25 cellular contexts compared by ENCODE assay signal in the genomic region with DNA sequence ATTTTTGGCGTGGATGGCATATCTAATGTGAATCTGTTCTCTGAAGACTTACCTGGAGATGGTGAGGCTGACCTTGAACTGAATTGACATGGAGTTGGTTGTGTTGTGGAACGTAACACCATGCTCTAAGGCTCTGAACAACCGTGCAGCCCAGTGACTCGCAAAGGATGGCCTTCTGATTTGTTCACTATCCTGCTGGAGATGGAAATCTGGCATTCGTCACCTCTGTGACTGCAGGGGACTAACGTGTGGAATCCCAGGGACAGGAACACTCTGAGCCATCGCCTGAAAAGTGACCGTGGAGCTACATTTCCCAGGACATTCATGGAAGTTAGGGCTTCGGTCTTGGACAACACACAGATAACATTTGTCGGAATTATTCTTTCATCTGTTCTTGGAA.
"Had no signal": no experiment of that assay in that cellular context is flagged by ENCODE, and none has a peak within 500 bp of the region (broad histone marks: within the 10 kb centered on the region; RNA-seq: fewer than 3 reads in every experiment).

No MANE protein-coding gene starts in this region.

- H3K27ac ChIP-seq: adrenal gland, ascending aorta, brain microvascular endothelial cell, foreskin keratinocyte, neutrophil, pancreas, suprapubic skin, vagina, VCaP had no signal

- H3K4me3 Mint-ChIP-seq: activated naive CD8-positive, alpha-beta T cell; activated T-cell treated with anti-CD3 and anti-CD28 coated beads, Interleukin-2, amount 50 U/mL, for 4 hours; dendritic cell treated with granulocyte-macrophage colony-stimulating factor and Interleukin-4, amounts not matched to agents 40 ng/mL and 50 ng/mL, for 4 days; nephron; stimulated activated effector memory CD8-positive, alpha-beta T cell treated with anti-CD3 and anti-CD28 coated beads, Interleukin-12 subunit alpha, Interleukin-12 subunit beta, amount 100 ng/mL, for 72 hours; stimulated activated naive CD8-positive, alpha-beta T cell treated with anti-CD3 and anti-CD28 coated beads, Interleukin-15, amount 100 ng/mL, for 72 hours had no signal

- DNase-seq: activated CD4-positive, alpha-beta T cell treated with anti-CD3 and anti-CD28 coated beads for 1 hour; activated CD4-positive, alpha-beta T cell treated with anti-CD3 and anti-CD28 coated beads, Interleukin-2, amount 50 U/mL, for 4 hours; activated CD8-positive, alpha-beta memory T cell treated with anti-CD3 and anti-CD28 coated beads, Interleukin-2, amount 50 U/mL, for 48 hours; activated naive CD4-positive, alpha-beta T cell; activated T-cell treated with anti-CD3 and anti-CD28 coated beads, Interleukin-2, amount 50 U/mL, for 4 hours; effector CD4-positive, alpha-beta T cell; left ventricle myocardium superior; mammary epithelial cell; right cardiac atrium; stimulated activated CD4-positive, alpha-beta T cell treated with anti-CD3 and anti-CD28 coated beads, Interleukin-1b, Interleukin-23, amount 100 ng/mL, for 48 hours; stimulated activated naive CD8-positive, alpha-beta T cell treated with anti-CD3 and anti-CD28 coated beads, Interleukin-15, amount 100 ng/mL, for 72 hours had no signal

- H3K9me3 Mint-ChIP-seq: activated T-cell treated with anti-CD3 and anti-CD28 coated beads, Interleukin-2, amount 50 U/mL, for 4 hours; activated T-helper 2 cell treated with anti-CD3 and anti-CD28 coated beads, Interferon-gamma antibody, Interleukin-2, Interleukin-4, amounts not matched to agents 10 μg/mL and 5 μg/mL and 100 μg/mL, durations not matched to agents 14 hours and 24 hours and 36 hours; dendritic cell treated with granulocyte-macrophage colony-stimulating factor and Interleukin-4, amounts not matched to agents 40 ng/mL and 50 ng/mL, for 4 days; nephron; stimulated activated effector memory CD8-positive, alpha-beta T cell treated with anti-CD3 and anti-CD28 coated beads, Interleukin-12 subunit alpha, Interleukin-12 subunit beta, amount 100 ng/mL, for 72 hours; stimulated activated naive CD8-positive, alpha-beta T cell treated with anti-CD3 and anti-CD28 coated beads, Interleukin-15, amount 100 ng/mL, for 72 hours had no signal

- H3K27me3 Mint-ChIP-seq: activated naive CD8-positive, alpha-beta T cell; dendritic cell treated with granulocyte-macrophage colony-stimulating factor and Interleukin-4, amounts not matched to agents 40 ng/mL and 50 ng/mL, for 4 days; stimulated activated naive CD8-positive, alpha-beta T cell treated with anti-CD3 and anti-CD28 coated beads, Interleukin-15, amount 100 ng/mL, for 72 hours had no signal

- H3K4me1 ChIP-seq: adrenal gland, ascending aorta, pancreas, suprapubic skin, vagina had no signal

- H3K27ac Mint-ChIP-seq: activated naive CD8-positive, alpha-beta T cell; activated T-helper 2 cell treated with anti-CD3 and anti-CD28 coated beads, Interferon-gamma antibody, Interleukin-2, Interleukin-4, amounts not matched to agents 10 μg/mL and 5 μg/mL and 100 μg/mL, durations not matched to agents 14 hours and 24 hours and 36 hours; dendritic cell treated with granulocyte-macrophage colony-stimulating factor and Interleukin-4, amounts not matched to agents 40 ng/mL and 50 ng/mL, for 4 days; stimulated activated effector memory CD8-positive, alpha-beta T cell treated with anti-CD3 and anti-CD28 coated beads, Interleukin-12 subunit alpha, Interleukin-12 subunit beta, amount 100 ng/mL, for 72 hours; stimulated activated naive CD8-positive, alpha-beta T cell treated with anti-CD3 and anti-CD28 coated beads, Interleukin-15, amount 100 ng/mL, for 72 hours had no signal

- H3K27me3 ChIP-seq: adrenal gland, ascending aorta, brain microvascular endothelial cell, foreskin keratinocyte, neutrophil, pancreas, suprapubic skin, vagina had no signal

- H3K4me3 ChIP-seq: adrenal gland, ascending aorta, pancreas, suprapubic skin, vagina had no signal

- H3K36me3 Mint-ChIP-seq: activated naive CD8-positive, alpha-beta T cell had no signal

- H3K9me3 ChIP-seq: adrenal gland, ascending aorta, neutrophil, pancreas, suprapubic skin, vagina had no signal

- FAIRE-seq: pancreas had no signal

- ATAC-seq: activated T-cell treated with anti-CD3 and anti-CD28 coated beads, Interleukin-2, amount 50 U/mL, for 4 hours; left ventricle myocardium superior; stimulated activated effector memory CD8-positive, alpha-beta T cell treated with anti-CD3 and anti-CD28 coated beads, Interleukin-12 subunit alpha, Interleukin-12 subunit beta, amount 100 ng/mL, for 72 hours; stimulated activated naive CD8-positive, alpha-beta T cell treated with anti-CD3 and anti-CD28 coated beads, Interleukin-15, amount 100 ng/mL, for 72 hours had no signal
